ENCODE assay signal across 10 cellular contexts in the genomic region with DNA sequence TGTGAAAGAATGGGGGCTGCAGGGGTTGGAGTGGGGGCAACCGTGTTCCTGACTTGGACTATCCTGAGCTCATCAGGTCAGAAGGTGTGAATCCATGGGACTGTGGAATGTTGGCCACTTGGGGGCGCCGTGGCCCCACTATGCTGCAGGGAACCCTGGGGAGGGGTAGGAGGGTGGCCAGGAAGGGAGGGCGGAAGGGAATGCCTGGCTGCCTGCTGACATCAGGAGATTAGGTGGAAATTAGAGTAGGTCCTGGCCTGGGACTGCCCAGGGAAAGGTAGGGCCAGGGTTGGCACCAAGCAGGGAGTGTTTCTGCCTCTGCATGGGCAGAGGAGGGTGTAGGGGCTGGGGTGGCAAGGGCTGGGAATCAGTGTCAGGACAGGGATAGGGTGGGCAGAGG.
DNase-seq lines count a peak whose midpoint lies in the region; ATAC-seq, FAIRE-seq and TF ChIP-seq lines count a peak whose summit lies in the region.
"Had no signal": no experiment of that assay in that cellular context is flagged by ENCODE, and none has a peak within 500 bp of the region (broad histone marks: within the 10 kb centered on the region; RNA-seq: fewer than 3 reads in every experiment).

No MANE protein-coding gene starts in this region.

- TF ChIP-seq POLR2A in GM12878 (IDR thresholded peaks at IDR 0.05; ENCODE audit: low read depth, low read length), result no peak

- no peaks in the 10 kb centered on the region; the same call in 1 of the 2 replicates for H4K20me1 ChIP-seq in GM12878 (ENCODE audit: control insufficient read depth, insufficient read depth)

- FAIRE-seq in GM12878 (lab: Jason Lieb, UNC), result no peak

- POLR2A ChIA-PET in GM12878 (lab: Charles Lee), result no interaction called here

- SMC1A ChIA-PET in GM12878 (lab: Charles Lee; ENCODE audit: uncharacterized antibody, unreplicated experiment), result interaction anchor here (0.7 kb wide), 1 partner anchor 310 kb away, joined by 3 read pairs; no protein-coding TSS in a partner anchor

- RAD21 ChIA-PET in GM12878 (lab: Charles Lee; ENCODE audit: unreplicated experiment), result no interaction called here

- intact Hi-C loops in GM12878 (cut with micrococcal nuclease; ENCODE audit: unreplicated experiment), result no loop called here

- BruUV-seq in GM12878 (replicated peaks; lab: Mats Ljungman, UMichigan), result no TSS peak

- peaks cover 5% of the 10 kb centered on the region for H3K27me3 Mint-ChIP-seq in nephron (ENCODE audit: low read depth)

- H3K79me2 ChIP-seq in GM12878 (ENCODE audit: control insufficient read depth, insufficient read depth, low read length), result no peaks in the 10 kb centered on the region

- no peaks in the 10 kb centered on the region for H3K36me3 ChIP-seq in GM12878 (ENCODE audit: control insufficient read depth in 2 of 2, insufficient read depth in 2 of 2, low read length in 1 of 2)
- H3K36me3 ChIP-seq: tibial nerve had no signal

- no peak overlapping the region for H2AFZ ChIP-seq in GM12878 (ENCODE audit: control insufficient read depth, low read depth, low read length)

- CTCF ChIA-PET in GM12878 (lab: Yijun Ruan, JAX), result interaction anchor here (0.6 to 1.9 kb wide), 6 partner anchors 10 to 76 kb away, joined by 3 to 4 read pairs (median 3); no protein-coding TSS in a partner anchor

- no peak overlapping the region for H3K4me3 ChIP-seq in GM12878
- H3K4me3 ChIP-seq: tibial nerve had no signal

- H3K4me2 ChIP-seq in GM12878 (ENCODE audit: control insufficient read depth, insufficient read depth), result no peak overlapping the region

- 4% methylated on average over 4 of the region's 4 CpGs for WGBS in GM12878 (ENCODE audit: insufficient coverage, insufficient replicate concordance, low lambda C conversion rate, missing lambda C conversion rate)

- no peak for TF ChIP-seq EP300 in GM12878 (IDR thresholded peaks at IDR 0.05; ENCODE audit: borderline replicate concordance in 1 of 2, control insufficient read depth in 1 of 2, low read depth in 2 of 2, low read length in 2 of 2)

- peaks cover 12% of the 10 kb centered on the region for H3K4me1 Mint-ChIP-seq in nephron

- no peak overlapping the region for H3K27ac Mint-ChIP-seq in nephron

- TF ChIP-seq CTCF in GM20000 (IDR thresholded peaks at IDR 0.05; ENCODE audit: extremely low read depth, missing control alignments), result peak; percentile 38
- peak; percentile 25 to 50 (median 49); a peak in 5 of 6 replicates for TF ChIP-seq CTCF in GM12878 (IDR thresholded peaks at IDR 0.05 in 2 of 3, conservative IDR thresholded peaks at IDR 0.05 in 1 of 3; ENCODE audit: control insufficient read depth in 2 of 3, extremely low read depth in 1 of 3, insufficient read depth in 1 of 3, low read depth in 3 of 3, low read length in 3 of 3)
- peak in 2 of 3 experiments; percentile 18 to 25 for TF ChIP-seq CTCF in nephron (IDR thresholded peaks at IDR 0.05; ENCODE audit: unreplicated experiment in 3 of 3)

- in situ Hi-C loops in GM12878 (cut with MboI), result no loop called here

- no peaks in the 10 kb centered on the region for H3K9me3 Mint-ChIP-seq in nephron

- H3K9ac ChIP-seq in GM12878 (ENCODE audit: control insufficient read depth, insufficient read depth, low read length), result no peak overlapping the region

- H3K4me1 ChIP-seq in GM12878 (ENCODE audit: control insufficient read depth, insufficient read depth, low read length), result no peaks in the 10 kb centered on the region
- H3K4me1 ChIP-seq: tibial nerve had no signal

- H3K36me3 Mint-ChIP-seq in nephron (ENCODE audit: low read depth), result no peaks in the 10 kb centered on the region

- no peak for TF ChIP-seq RAD21 in GM12878 (IDR thresholded peaks at IDR 0.05; ENCODE audit: insufficient read depth, low read depth, low read length)

- no peaks in the 10 kb centered on the region for H3K9me3 ChIP-seq in GM12878 (replicated peaks; ENCODE audit: control insufficient read depth, insufficient read depth, low read length)
- H3K9me3 ChIP-seq: tibial nerve had no signal

- no peaks in the 10 kb centered on the region for H3K27me3 ChIP-seq in GM12878 (replicated peaks in 1 of 2; ENCODE audit: control insufficient read depth in 2 of 2, insufficient read depth in 2 of 2, low read length in 1 of 2)

- DNase-seq in AML-193 (lab: John Stamatoyannopoulos, UW) (peak; percentile 17 to 32), GM20000 (ENCODE audit: low spot score) (no peak), RPMI7951 (ENCODE audit: low read depth) (peak; percentile 17), GM12878 (ENCODE audit: low read depth, low spot score) (no peak), NCI-H2227 treated with DMSO at 0.1 percent for 48 hours (lab: John Stamatoyannopoulos, UW) (no peak)

- ATAC-seq in GM12878 (peak; percentile 79), GM19328 (IDR thresholded peaks at IDR 0.05; ENCODE audit: unreplicated experiment) (no peak), GM21528 (IDR thresholded peaks at IDR 0.05; ENCODE audit: low FRiP score, unreplicated experiment) (no peak)

- H3K4me3 Mint-ChIP-seq in nephron, result no peak overlapping the region

- H3K27ac ChIP-seq in GM12878 (ENCODE audit: control insufficient read depth, insufficient read depth), result no peak overlapping the region
- H3K27ac ChIP-seq: epithelial cell of prostate, tibial nerve had no signal

TF ChIP-seq in GM12878, 131 proteins besides CTCF, POLR2A, EP300 and RAD21 (continues in another document):
- TF ChIP-seq, protein P1, sequence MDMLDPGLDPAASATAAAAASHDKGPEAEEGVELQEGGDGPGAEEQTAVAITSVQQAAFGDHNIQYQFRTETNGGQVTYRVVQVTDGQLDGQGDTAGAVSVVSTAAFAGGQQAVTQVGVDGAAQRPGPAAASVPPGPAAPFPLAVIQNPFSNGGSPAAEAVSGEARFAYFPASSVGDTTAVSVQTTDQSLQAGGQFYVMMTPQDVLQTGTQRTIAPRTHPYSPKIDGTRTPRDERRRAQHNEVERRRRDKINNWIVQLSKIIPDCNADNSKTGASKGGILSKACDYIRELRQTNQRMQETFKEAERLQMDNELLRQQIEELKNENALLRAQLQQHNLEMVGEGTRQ (IDR thresholded peaks at IDR 0.05; ENCODE audit: borderline replicate concordance, low read depth, low read length), result no peak
- TF ChIP-seq HCFC1 (IDR thresholded peaks at IDR 0.05; ENCODE audit: low read length) (no peak), TBL1XR1 (IDR thresholded peaks at IDR 0.05; ENCODE audit: low read depth, low read length) (no peak), KDM1A (IDR thresholded peaks at IDR 0.05; ENCODE audit: borderline replicate concordance) (no peak), SREBF2 (IDR thresholded peaks at IDR 0.05; ENCODE audit: low read length) (no peak)
- TF ChIP-seq, protein P2, sequence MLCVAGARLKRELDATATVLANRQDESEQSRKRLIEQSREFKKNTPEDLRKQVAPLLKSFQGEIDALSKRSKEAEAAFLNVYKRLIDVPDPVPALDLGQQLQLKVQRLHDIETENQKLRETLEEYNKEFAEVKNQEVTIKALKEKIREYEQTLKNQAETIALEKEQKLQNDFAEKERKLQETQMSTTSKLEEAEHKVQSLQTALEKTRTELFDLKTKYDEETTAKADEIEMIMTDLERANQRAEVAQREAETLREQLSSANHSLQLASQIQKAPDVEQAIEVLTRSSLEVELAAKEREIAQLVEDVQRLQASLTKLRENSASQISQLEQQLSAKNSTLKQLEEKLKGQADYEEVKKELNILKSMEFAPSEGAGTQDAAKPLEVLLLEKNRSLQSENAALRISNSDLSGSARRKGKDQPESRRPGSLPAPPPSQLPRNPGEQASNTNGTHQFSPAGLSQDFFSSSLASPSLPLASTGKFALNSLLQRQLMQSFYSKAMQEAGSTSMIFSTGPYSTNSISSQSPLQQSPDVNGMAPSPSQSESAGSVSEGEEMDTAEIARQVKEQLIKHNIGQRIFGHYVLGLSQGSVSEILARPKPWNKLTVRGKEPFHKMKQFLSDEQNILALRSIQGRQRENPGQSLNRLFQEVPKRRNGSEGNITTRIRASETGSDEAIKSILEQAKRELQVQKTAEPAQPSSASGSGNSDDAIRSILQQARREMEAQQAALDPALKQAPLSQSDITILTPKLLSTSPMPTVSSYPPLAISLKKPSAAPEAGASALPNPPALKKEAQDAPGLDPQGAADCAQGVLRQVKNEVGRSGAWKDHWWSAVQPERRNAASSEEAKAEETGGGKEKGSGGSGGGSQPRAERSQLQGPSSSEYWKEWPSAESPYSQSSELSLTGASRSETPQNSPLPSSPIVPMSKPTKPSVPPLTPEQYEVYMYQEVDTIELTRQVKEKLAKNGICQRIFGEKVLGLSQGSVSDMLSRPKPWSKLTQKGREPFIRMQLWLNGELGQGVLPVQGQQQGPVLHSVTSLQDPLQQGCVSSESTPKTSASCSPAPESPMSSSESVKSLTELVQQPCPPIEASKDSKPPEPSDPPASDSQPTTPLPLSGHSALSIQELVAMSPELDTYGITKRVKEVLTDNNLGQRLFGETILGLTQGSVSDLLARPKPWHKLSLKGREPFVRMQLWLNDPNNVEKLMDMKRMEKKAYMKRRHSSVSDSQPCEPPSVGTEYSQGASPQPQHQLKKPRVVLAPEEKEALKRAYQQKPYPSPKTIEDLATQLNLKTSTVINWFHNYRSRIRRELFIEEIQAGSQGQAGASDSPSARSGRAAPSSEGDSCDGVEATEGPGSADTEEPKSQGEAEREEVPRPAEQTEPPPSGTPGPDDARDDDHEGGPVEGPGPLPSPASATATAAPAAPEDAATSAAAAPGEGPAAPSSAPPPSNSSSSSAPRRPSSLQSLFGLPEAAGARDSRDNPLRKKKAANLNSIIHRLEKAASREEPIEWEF (IDR thresholded peaks at IDR 0.05; ENCODE audit: insufficient replicate concordance, low read depth, low read length), result no peak
- TF ChIP-seq, protein P3, sequence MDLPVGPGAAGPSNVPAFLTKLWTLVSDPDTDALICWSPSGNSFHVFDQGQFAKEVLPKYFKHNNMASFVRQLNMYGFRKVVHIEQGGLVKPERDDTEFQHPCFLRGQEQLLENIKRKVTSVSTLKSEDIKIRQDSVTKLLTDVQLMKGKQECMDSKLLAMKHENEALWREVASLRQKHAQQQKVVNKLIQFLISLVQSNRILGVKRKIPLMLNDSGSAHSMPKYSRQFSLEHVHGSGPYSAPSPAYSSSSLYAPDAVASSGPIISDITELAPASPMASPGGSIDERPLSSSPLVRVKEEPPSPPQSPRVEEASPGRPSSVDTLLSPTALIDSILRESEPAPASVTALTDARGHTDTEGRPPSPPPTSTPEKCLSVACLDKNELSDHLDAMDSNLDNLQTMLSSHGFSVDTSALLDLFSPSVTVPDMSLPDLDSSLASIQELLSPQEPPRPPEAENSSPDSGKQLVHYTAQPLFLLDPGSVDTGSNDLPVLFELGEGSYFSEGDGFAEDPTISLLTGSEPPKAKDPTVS (IDR thresholded peaks at IDR 0.05; ENCODE audit: low read depth, low read length), result no peak
- TF ChIP-seq, protein P4, sequence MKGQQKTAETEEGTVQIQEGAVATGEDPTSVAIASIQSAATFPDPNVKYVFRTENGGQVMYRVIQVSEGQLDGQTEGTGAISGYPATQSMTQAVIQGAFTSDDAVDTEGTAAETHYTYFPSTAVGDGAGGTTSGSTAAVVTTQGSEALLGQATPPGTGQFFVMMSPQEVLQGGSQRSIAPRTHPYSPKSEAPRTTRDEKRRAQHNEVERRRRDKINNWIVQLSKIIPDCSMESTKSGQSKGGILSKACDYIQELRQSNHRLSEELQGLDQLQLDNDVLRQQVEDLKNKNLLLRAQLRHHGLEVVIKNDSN (IDR thresholded peaks at IDR 0.05; ENCODE audit: borderline replicate concordance, extremely low read length, insufficient read depth, low read depth, low read length), result no peak

Comparison
In these comparisons a context has a peak if more than half of its experiments do, and no peak if none do; other contexts are left out.
1. DNase-seq: peak in AML-193 (2 of 2) and RPMI7951 (single experiment); none in GM20000 (single experiment), GM12878 (single experiment) and NCI-H2227 treated with DMSO at 0.1 percent for 48 hours (single experiment).
2. Peak in every context shown above with its lines, with median percentiles within 50 percentile points of each other: CTCF ChIP-seq.